ENCODE assay signal across 19 cellular contexts in genomic region chr3:134085034-134085775, GRCh38. TPM values are rescaled to one million over a fixed set of nuclear protein-coding genes. Genes with fewer than 3 reads are reported as not detected.
"Had no signal": no experiment of that assay in that cellular context is flagged by ENCODE, and none has a peak within 500 bp of the region (broad histone marks: within the 10 kb centered on the region; RNA-seq: fewer than 3 reads in every experiment).

No MANE protein-coding gene starts in this region.

- DNase-seq: activated CD4-positive, alpha-beta T cell treated with anti-CD3 and anti-CD28 coated beads for 36 hours; activated CD8-positive, alpha-beta memory T cell treated with anti-CD3 and anti-CD28 coated beads, Interleukin-2, amount 50 U/mL, for 48 hours; activated CD8-positive, alpha-beta T cell treated with anti-CD3 and anti-CD28 coated beads, Interleukin-2, amount 10 ng/mL, durations not matched to agents 7 days and 5 days; activated naive CD4-positive, alpha-beta T cell treated with anti-CD3 and anti-CD28 coated beads, Interleukin-2, amount 50 U/mL, for 16 hours; adrenal gland; caudate nucleus; colonic mucosa; effector memory CD4-positive, alpha-beta T cell; esophagus squamous epithelium; gastrocnemius medialis; heart right ventricle; left ventricle myocardium inferior; stomach; T-cell; WERI-Rb-1 had no signal

- H3K27ac ChIP-seq: adrenal gland, colonic mucosa, esophagus squamous epithelium, gastrocnemius medialis, heart right ventricle, left ventricle myocardium inferior, parathyroid adenoma, stomach, thoracic aorta, WERI-Rb-1 had no signal

- H3K9me3 ChIP-seq: adrenal gland, colonic mucosa, thoracic aorta had no signal

- H3K9ac ChIP-seq: parathyroid adenoma had no signal

- H3K36me3 Mint-ChIP-seq: T-cell had no signal

- H3K36me3 ChIP-seq: adrenal gland, colonic mucosa, esophagus squamous epithelium, gastrocnemius medialis, heart right ventricle, left ventricle myocardium inferior, stomach, thoracic aorta, WERI-Rb-1 had no signal

- H3K4me3 Mint-ChIP-seq: activated CD4-positive, alpha-beta T cell treated with anti-CD3 and anti-CD28 coated beads for 36 hours; activated CD8-positive, alpha-beta T cell treated with anti-CD3 and anti-CD28 coated beads, Interleukin-2, amount 10 ng/mL, durations not matched to agents 7 days and 5 days; activated T-helper 1 cell treated with anti-CD3 and anti-CD28 coated beads, Interleukin-12 subunit alpha, Interleukin-12 subunit beta, Interleukin-2, Interleukin-4 antibody, amounts not matched to agents 30 ng/mL and 10 ng/mL and 1 ng/mL, durations not matched to agents 14 hours and 24 hours and 36 hours; neural crest cell; T-cell had no signal

- H3K4me1 Mint-ChIP-seq: activated CD4-positive, alpha-beta T cell treated with anti-CD3 and anti-CD28 coated beads for 36 hours; neural crest cell; T-cell had no signal

- H3K27ac Mint-ChIP-seq: activated CD4-positive, alpha-beta T cell treated with anti-CD3 and anti-CD28 coated beads for 36 hours; activated CD8-positive, alpha-beta T cell treated with anti-CD3 and anti-CD28 coated beads, Interleukin-2, amount 10 ng/mL, durations not matched to agents 7 days and 5 days; activated T-helper 1 cell treated with anti-CD3 and anti-CD28 coated beads, Interleukin-12 subunit alpha, Interleukin-12 subunit beta, Interleukin-2, Interleukin-4 antibody, amounts not matched to agents 30 ng/mL and 10 ng/mL and 1 ng/mL, durations not matched to agents 14 hours and 24 hours and 36 hours; T-cell had no signal

- H2AFZ ChIP-seq: parathyroid adenoma had no signal

- H3K4me1 ChIP-seq: adrenal gland, colonic mucosa, esophagus squamous epithelium, gastrocnemius medialis, heart right ventricle, left ventricle myocardium inferior, parathyroid adenoma, stomach had no signal

- H3K4me3 ChIP-seq: adrenal gland, colonic mucosa, esophagus squamous epithelium, gastrocnemius medialis, heart right ventricle, left ventricle myocardium inferior, stomach, thoracic aorta had no signal

- H3K9me3 Mint-ChIP-seq: activated T-helper 1 cell treated with anti-CD3 and anti-CD28 coated beads, Interleukin-12 subunit alpha, Interleukin-12 subunit beta, Interleukin-2, Interleukin-4 antibody, amounts not matched to agents 30 ng/mL and 10 ng/mL and 1 ng/mL, durations not matched to agents 14 hours and 24 hours and 36 hours had no signal

- H3K27me3 Mint-ChIP-seq: activated CD4-positive, alpha-beta T cell treated with anti-CD3 and anti-CD28 coated beads for 36 hours had no signal

- ATAC-seq: activated CD4-positive, alpha-beta T cell treated with anti-CD3 and anti-CD28 coated beads for 36 hours; activated CD8-positive, alpha-beta T cell treated with anti-CD3 and anti-CD28 coated beads, Interleukin-2, amount 10 ng/mL, durations not matched to agents 7 days and 5 days; gastrocnemius medialis; heart right ventricle; T-cell had no signal

- H3K27me3 ChIP-seq: adrenal gland, colonic mucosa, esophagus squamous epithelium, gastrocnemius medialis, heart right ventricle, stomach had no signal

RNA-seq across cellular contexts. Expression of gene SLCO2A1, which starts 55.5 kb away (rescaled TPM):
- total RNA-seq: activated CD4-positive, alpha-beta T cell treated with anti-CD3 and anti-CD28 coated beads for 36 hours; activated CD8-positive, alpha-beta T cell treated with anti-CD3 and anti-CD28 coated beads, Interleukin-2, amount 10 ng/mL, durations not matched to agents 7 days and 5 days; activated T-helper 1 cell treated with anti-CD3 and anti-CD28 coated beads, Interleukin-12 subunit alpha, Interleukin-12 subunit beta, Interleukin-2, Interleukin-4 antibody, amounts not matched to agents 30 ng/mL and 10 ng/mL and 1 ng/mL, durations not matched to agents 14 hours and 24 hours and 36 hours had no signal
